ENCODE assay signal across 19 cellular contexts in the genomic region with DNA sequence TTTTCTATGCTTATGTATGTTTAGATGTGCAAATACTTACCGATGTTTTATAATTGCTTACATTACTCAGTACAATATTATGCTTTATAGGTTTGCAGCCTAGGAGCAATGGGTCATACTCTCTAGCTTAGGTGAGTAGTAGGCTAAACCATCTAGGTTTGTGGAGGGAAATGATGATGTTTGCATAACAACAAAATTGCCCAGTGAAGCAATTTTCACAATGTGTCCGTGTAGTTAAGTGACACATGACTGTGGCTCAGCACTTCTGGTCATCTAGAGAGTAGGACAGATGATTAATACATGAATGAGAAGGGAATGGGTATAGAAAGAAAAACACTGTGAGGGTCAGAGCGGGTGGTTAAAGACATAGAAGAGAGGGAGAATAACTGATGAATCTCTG.
"Had no signal": no experiment of that assay in that cellular context is flagged by ENCODE, and none has a peak within 500 bp of the region (broad histone marks: within the 10 kb centered on the region; RNA-seq: fewer than 3 reads in every experiment).

No MANE protein-coding gene starts in this region.

- H3K9me3 ChIP-seq: esophagus muscularis mucosa, sigmoid colon, testis, tibial nerve had no signal

- H3K36me3 ChIP-seq: esophagus muscularis mucosa, sigmoid colon, tibial nerve had no signal

- H3K36me3 Mint-ChIP-seq: immature natural killer cell; naive B cell; stimulated activated naive B cell treated with anti-CD40 and anti-IgM and Interleukin-4, amounts not matched to agents 10 μg/mL and 1 μg/mL and 100 μg/mL, for 72 hours had no signal

- H3K4me1 Mint-ChIP-seq: immature natural killer cell had no signal

- H3K27me3 ChIP-seq: dorsolateral prefrontal cortex, esophagus muscularis mucosa, sigmoid colon, testis, tibial nerve had no signal

- H3K4me3 Mint-ChIP-seq: immature natural killer cell; naive B cell; nephron progenitor cell; stimulated activated naive B cell treated with anti-CD40 and anti-IgM and Interleukin-4, amounts not matched to agents 10 μg/mL and 1 μg/mL and 100 μg/mL, for 72 hours; stimulated activated naive CD8-positive, alpha-beta T cell treated with anti-CD3 and anti-CD28 coated beads, Interleukin-15, amount 100 ng/mL, for 72 hours had no signal

- H3K27ac Mint-ChIP-seq: immature natural killer cell; naive B cell; nephron progenitor cell; stimulated activated naive B cell treated with anti-CD40 and anti-IgM and Interleukin-4, amounts not matched to agents 10 μg/mL and 1 μg/mL and 100 μg/mL, for 72 hours; stimulated activated naive CD8-positive, alpha-beta T cell treated with anti-CD3 and anti-CD28 coated beads, Interleukin-15, amount 100 ng/mL, for 72 hours had no signal

- ATAC-seq: stimulated activated naive B cell treated with anti-CD40 and anti-IgM and Interleukin-4, amounts not matched to agents 10 μg/mL and 1 μg/mL and 100 μg/mL, for 72 hours; stimulated activated naive CD8-positive, alpha-beta T cell treated with anti-CD3 and anti-CD28 coated beads, Interleukin-15, amount 100 ng/mL, for 72 hours had no signal

- H3K9me3 Mint-ChIP-seq: nephron progenitor cell; stimulated activated naive B cell treated with anti-CD40 and anti-IgM and Interleukin-4, amounts not matched to agents 10 μg/mL and 1 μg/mL and 100 μg/mL, for 72 hours had no signal

- DNase-seq: cortex of kidney; dorsolateral prefrontal cortex; effector CD8-positive, alpha-beta T cell; foreskin fibroblast; immature natural killer cell; mesendoderm; naive B cell; nephron progenitor cell; posterior cingulate gyrus; sigmoid colon; stimulated activated CD4-positive, alpha-beta T cell treated with anti-CD3 and anti-CD28 coated beads, Interleukin-2, amount 100 ng/mL, for 24 hours; stimulated activated CD4-positive, alpha-beta T cell treated with anti-CD3 and anti-CD28 coated beads, Interleukin-4, amount 100 ng/mL, for 4 hours; stimulated activated naive B cell treated with anti-CD40 and anti-IgM and Interleukin-4, amounts not matched to agents 10 μg/mL and 1 μg/mL and 100 μg/mL, for 72 hours; stimulated activated naive CD8-positive, alpha-beta T cell treated with anti-CD3 and anti-CD28 coated beads, Interleukin-15, amount 100 ng/mL, for 72 hours; testis had no signal

- H3K4me3 ChIP-seq: dorsolateral prefrontal cortex, esophagus muscularis mucosa, sigmoid colon, skin epidermis, testis, tibial nerve had no signal

- H3K27ac ChIP-seq: dorsolateral prefrontal cortex, epithelial cell of prostate, esophagus muscularis mucosa, sigmoid colon, skin epidermis, tibial nerve had no signal
